Comparison of ENCODE assay signal across 8 cellular contexts in the genomic region with DNA sequence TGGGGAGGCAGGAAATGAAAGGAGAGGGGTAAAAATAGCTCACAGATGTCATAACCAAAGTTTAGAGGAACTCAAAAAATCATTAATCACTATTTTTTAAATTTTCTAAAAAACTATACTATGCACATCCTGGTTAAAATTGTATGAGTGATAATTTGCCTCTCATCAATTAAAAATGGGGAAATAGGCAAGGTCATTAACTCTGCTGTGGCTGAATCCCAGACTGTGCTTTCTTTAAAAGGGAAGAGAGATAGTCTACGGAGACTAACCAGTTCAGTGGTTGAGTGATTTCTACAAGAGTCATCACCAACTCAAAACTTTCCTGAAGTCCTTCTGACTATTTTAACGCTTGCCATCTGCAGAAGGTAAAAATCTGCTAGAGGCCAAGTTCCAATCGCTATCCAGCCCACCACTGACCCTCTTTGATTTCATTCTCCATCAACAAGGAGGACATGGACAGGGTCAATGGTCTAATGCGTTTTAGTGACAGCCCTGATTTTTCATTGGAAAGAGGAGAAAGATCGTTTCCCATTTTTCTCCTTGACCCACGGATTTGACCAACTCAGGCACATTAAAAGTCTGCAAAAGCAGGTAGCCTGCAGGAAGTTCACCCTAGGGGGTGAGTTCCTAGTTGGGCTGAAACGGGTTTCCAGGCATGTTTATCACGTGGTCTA. TPM values are rescaled to one million over a fixed set of nuclear protein-coding genes. Genes with fewer than 3 reads are reported as not detected.
DNase-seq lines count a peak whose midpoint lies in the region; ATAC-seq and TF ChIP-seq lines count a peak whose summit lies in the region.

No MANE protein-coding gene starts in this region.

- H3K27ac ChIP-seq in CD4-positive, CD25-positive, alpha-beta regulatory T cell (ENCODE audit: insufficient read depth, low read length, poor library complexity, severe bottlenecking) = peak overlapping the region; percentile 83
- H3K27ac ChIP-seq in WERI-Rb-1 (no peak overlapping the region; the same call in 1 of the 2 replicates), right cardiac atrium (ENCODE audit: low read length) (peak overlapping the region; percentile 91)

- peak in 1 of 2 donors; percentile 0 for ATAC-seq in CD4-positive, CD25-positive, alpha-beta regulatory T cell (ENCODE audit: low read depth in 2 of 2)
- peak; percentile 19 for ATAC-seq in GM19438 (IDR thresholded peaks at IDR 0.05; ENCODE audit: low read depth, unreplicated experiment)
- ATAC-seq in HG03439 (IDR thresholded peaks at IDR 0.05; ENCODE audit: unreplicated experiment) = peak; percentile 34
- ATAC-seq in right cardiac atrium = peak; percentile 14 to 48

- no peaks in the 10 kb centered on the region for H3K27me3 ChIP-seq in CD4-positive, CD25-positive, alpha-beta regulatory T cell (ENCODE audit: control insufficient read depth, insufficient read depth, low read length)
- H3K27me3 ChIP-seq in WERI-Rb-1 (ENCODE audit: insufficient read depth, low read depth, severe bottlenecking) (no peaks in the 10 kb centered on the region), right cardiac atrium (ENCODE audit: control insufficient read depth, insufficient read depth) (no peaks in the 10 kb centered on the region)

- DNase-seq in CD4-positive, CD25-positive, alpha-beta regulatory T cell = no peak
- DNase-seq in WERI-Rb-1 (no peak), right cardiac atrium (peak in 1 of 3 donors; percentile 27), skeletal muscle cell (ENCODE audit: low read depth) (no peak), NCI-H526 treated with DMSO at 0.1 percent for 48 hours (lab: John Stamatoyannopoulos, UW) (no peak)
- no peak for DNase-seq in stimulated activated CD4-positive, alpha-beta T cell treated with anti-CD3 and anti-CD28 coated beads, Interleukin-4, amount 100 ng/mL, for 1 hour

- H3K4me1 Mint-ChIP-seq in CD4-positive, CD25-positive, alpha-beta regulatory T cell = peaks cover 37 to 76% (median 60%) of the 10 kb centered on the region in 4 donors

- no peaks in the 10 kb centered on the region for H3K9me3 ChIP-seq in CD4-positive, CD25-positive, alpha-beta regulatory T cell (ENCODE audit: control insufficient read depth in 2 of 2, low read length in 2 of 2)
- H3K9me3 ChIP-seq in WERI-Rb-1 (ENCODE audit: severe bottlenecking) (no peaks in the 10 kb centered on the region), right cardiac atrium (ENCODE audit: control insufficient read depth, low read length) (no peaks in the 10 kb centered on the region)

- H3K4me1 ChIP-seq in CD4-positive, CD25-positive, alpha-beta regulatory T cell (ENCODE audit: control insufficient read depth, insufficient read depth, low read length, poor library complexity, severe bottlenecking) = peaks cover 46% of the 10 kb centered on the region
- H3K4me1 ChIP-seq in right cardiac atrium (ENCODE audit: control insufficient read depth, insufficient read depth, low read length) = peaks cover 10% of the 10 kb centered on the region

- TF ChIP-seq CTCF in WERI-Rb-1 (IDR thresholded peaks at IDR 0.05; ENCODE audit: low read depth, low read length) = no peak

- peak overlapping the region; percentile 73 to 91 (median 88) for H3K27ac Mint-ChIP-seq in CD4-positive, CD25-positive, alpha-beta regulatory T cell

- peaks cover 8% of the 10 kb centered on the region for H3K36me3 ChIP-seq in CD4-positive, CD25-positive, alpha-beta regulatory T cell (ENCODE audit: control insufficient read depth, insufficient read depth, low read length)
- H3K36me3 ChIP-seq in WERI-Rb-1 = no peaks in the 10 kb centered on the region; the same call in 1 of the 2 replicates

- peaks cover 8% of the 10 kb centered on the region for H3K36me3 Mint-ChIP-seq in CD4-positive, CD25-positive, alpha-beta regulatory T cell

- H3K4me3 Mint-ChIP-seq in CD4-positive, CD25-positive, alpha-beta regulatory T cell = peak overlapping the region; percentile 85 to 91 (median 90)

- peaks cover 6% of the 10 kb centered on the region for H3K27me3 Mint-ChIP-seq in CD4-positive, CD25-positive, alpha-beta regulatory T cell

- H3K4me3 ChIP-seq in CD4-positive, CD25-positive, alpha-beta regulatory T cell (ENCODE audit: low read depth, low read length) = peak overlapping the region; percentile 95
- H3K4me3 ChIP-seq in WERI-Rb-1 (ENCODE audit: low read depth, low read length) (peak overlapping the region; percentile 70), right cardiac atrium (ENCODE audit: low read length) (peak overlapping the region; percentile 89), skeletal muscle cell (ENCODE audit: low read depth, low read length) (peak overlapping the region; percentile 72)

- intact Hi-C loops in right cardiac atrium (cut with DNase I) = no loop called here

- WGBS in right cardiac atrium = 21% methylated on average over 8 of the region's 8 CpGs

- no peaks in the 10 kb centered on the region for H3K9me3 Mint-ChIP-seq in CD4-positive, CD25-positive, alpha-beta regulatory T cell

RNA-seq across cellular contexts. Expression of a gene that starts 0.8 kb away (rescaled TPM):
- 53.6 TPM for total RNA-seq in CD4-positive, CD25-positive, alpha-beta regulatory T cell
- polyA plus RNA-seq in CD4-positive, CD25-positive, alpha-beta regulatory T cell = 10 to 100 TPM; 60.7 to 75.0 (median 69.5) TPM
- 10 to 100 TPM; 66.3 to 84.8 (median 73.2) TPM for total RNA-seq in right cardiac atrium
- polyA plus RNA-seq in right cardiac atrium = 50.6 TPM
